Comparison of ENCODE assay signal across 18 cellular contexts in genomic region chr2:118320640-118321039, GRCh38.
DNase-seq lines count a peak whose midpoint lies in the region; ATAC-seq, FAIRE-seq and TF ChIP-seq lines count a peak whose summit lies in the region.
"Had no signal": no experiment of that assay in that cellular context is flagged by ENCODE, and none has a peak within 500 bp of the region (broad histone marks: within the 10 kb centered on the region; RNA-seq: fewer than 3 reads in every experiment).

No MANE protein-coding gene starts in this region.

- peak overlapping the region; percentile 83 for H3K4ac ChIP-seq in H1 (replicated peaks; ENCODE audit: insufficient read length, low read depth, low read length)

- H3K36me3 ChIP-seq in HUES48 (ENCODE audit: control insufficient read depth, insufficient read depth, low read length) (no peaks in the 10 kb centered on the region), H1 (ENCODE audit: control insufficient read depth in 2 of 4, insufficient read depth in 4 of 4, low read length in 3 of 4) (no peaks in the 10 kb centered on the region), iPS-18a (ENCODE audit: control insufficient read depth, low read depth, low read length) (no peaks in the 10 kb centered on the region), parathyroid adenoma (ENCODE audit: control insufficient read depth, insufficient read depth, low read length) (no peaks in the 10 kb centered on the region), aorta (ENCODE audit: control insufficient read depth in 1 of 2, insufficient read depth in 2 of 2, low read length in 1 of 2) (no peaks in the 10 kb centered on the region)
- H3K36me3 ChIP-seq: SJSA1 had no signal

- H3K23me2 ChIP-seq in H1 (ENCODE audit: low read depth, low read length), result no peaks in the 10 kb centered on the region

- DNase-seq in H1 (ENCODE audit: low read depth in 1 of 2, low spot score in 2 of 2) (no peak), aorta (no peak), GM19240 (ENCODE audit: insufficient read length, low spot score) (no peak)
- DNase-seq in activated CD8-positive, alpha-beta memory T cell treated with anti-CD3 and anti-CD28 coated beads for 24 hours, result no peak
- DNase-seq: AML-193, EL, MV-4-11, NCI-H1417, NCI-H2029, NCI-H510A, NCI-H774 had no signal

- H3K27ac ChIP-seq in HUES48 (ENCODE audit: low read depth, low read length) (peak overlapping the region; percentile 92), H1 (ENCODE audit: low read depth, low read length) (peak overlapping the region; percentile 79), iPS-18a (ENCODE audit: low read length) (no peak overlapping the region), parathyroid adenoma (no peak overlapping the region), aorta (ENCODE audit: low read depth in 1 of 2, low read length in 2 of 2) (no peak overlapping the region)
- H3K27ac ChIP-seq: HL-60, SJSA1 had no signal

- H2AFZ ChIP-seq in H1 (ENCODE audit: low read length) (no peak overlapping the region), parathyroid adenoma (peak overlapping the region; percentile 44)

- H4K8ac ChIP-seq in H1 (ENCODE audit: extremely low read depth, insufficient read depth, low read length), result no peak overlapping the region

- no peaks in the 10 kb centered on the region for H4K20me1 ChIP-seq in H1 (replicated peaks in 1 of 2; ENCODE audit: control insufficient read depth in 1 of 2, insufficient read depth in 2 of 2, low read length in 2 of 2)

- 74% methylated on average over 4 of the region's 4 CpGs; no CpG with 5 or more reads in 1 of the 2 experiments for WGBS in H1 (ENCODE audit: extremely low coverage in 1 of 2, insufficient coverage in 1 of 2, insufficient read length in 1 of 2, insufficient replicate concordance in 2 of 2, low coverage in 1 of 2, low lambda C conversion rate in 2 of 2, missing lambda C conversion rate in 1 of 2), 2 experiments
- WGBS in aorta, 2 donors, result 35 to 37% methylated on average over 4 of the region's 4 CpGs

- H3K4me3 ChIP-seq in HUES48 (ENCODE audit: low read depth, low read length), result peak overlapping the region; percentile 48
- H3K4me3 ChIP-seq in H1 (ENCODE audit: extremely low read depth in 1 of 4, insufficient read depth in 2 of 4, low read depth in 3 of 4, low read length in 4 of 4), result peak overlapping the region in 1 of 4 experiments; percentile 52; a peak in 2 of 8 replicates
- H3K4me3 ChIP-seq in iPS-18a (ENCODE audit: low read length), result peak overlapping the region; percentile 37
- no peak overlapping the region for H3K4me3 ChIP-seq in parathyroid adenoma (ENCODE audit: low read depth, low read length)
- H3K4me3 ChIP-seq in aorta (ENCODE audit: low read length in 2 of 2), result no peak overlapping the region
- H3K4me3 ChIP-seq: K562, SJSA1 had no signal

- H2BK15ac ChIP-seq in H1 (ENCODE audit: low read length), result no peak overlapping the region

- POLR2A ChIA-PET in H1 (lab: Charles Lee; ENCODE audit: partially characterized antibody), result no interaction called here

- H2BK12ac ChIP-seq in H1 (ENCODE audit: low read depth, low read length), result peak overlapping the region; percentile 3; the same call in 1 of the 2 replicates

- no peak overlapping the region for H3K56ac ChIP-seq in H1 (replicated peaks; ENCODE audit: insufficient read length, low read depth, low read length)

- H2AK5ac ChIP-seq in H1 (ENCODE audit: low read depth, low read length), result no peak overlapping the region

- H3K23ac ChIP-seq in H1 (ENCODE audit: insufficient read length), result no peak overlapping the region

- intact Hi-C loops in aorta (cut with DNase I), result no loop called here

- H4K91ac ChIP-seq in H1 (replicated peaks; ENCODE audit: insufficient read length, low read length), result peak overlapping the region; percentile 95

- H3K4me2 ChIP-seq in H1 (ENCODE audit: insufficient read depth in 1 of 2, low read depth in 2 of 2, low read length in 2 of 2) (peak overlapping the region; percentile 62 to 87), parathyroid adenoma (ENCODE audit: low read length) (no peak overlapping the region)

- H3K14ac ChIP-seq in H1 (ENCODE audit: insufficient read length), result peak overlapping the region; percentile 70

- TF ChIP-seq CTCF in H1 (IDR thresholded peaks at IDR 0.05; ENCODE audit: control extremely low read depth in 1 of 3, insufficient read depth in 1 of 3, low read depth in 1 of 3, low read length in 3 of 3), result no peak
- no peak for TF ChIP-seq CTCF in parathyroid adenoma (IDR thresholded peaks at IDR 0.05)

- no peak for TF ChIP-seq RAD21 in H1 (IDR thresholded peaks at IDR 0.05 in 1 of 2, conservative IDR thresholded peaks at IDR 0.05 in 1 of 2; ENCODE audit: low read depth in 2 of 2, low read length in 2 of 2)

- H3K79me2 ChIP-seq in H1 (ENCODE audit: control insufficient read depth in 1 of 2, insufficient read depth in 2 of 2, low read length in 2 of 2) (peaks cover 0 to 3% of the 10 kb centered on the region in 2 experiments; a peak in 1 of 4 replicates), parathyroid adenoma (no peaks in the 10 kb centered on the region)

- H2BK5ac ChIP-seq in H1 (ENCODE audit: low read depth, low read length), result peak overlapping the region; percentile 92; the same call in 1 of the 2 replicates

- H3K27me3 ChIP-seq in HUES48 (ENCODE audit: control insufficient read depth, insufficient read depth, low read length), result no peaks in the 10 kb centered on the region
- H3K27me3 ChIP-seq in H1 (replicated peaks in 1 of 4; ENCODE audit: control insufficient read depth in 3 of 4, extremely low read depth in 1 of 4, insufficient read depth in 3 of 4, low read length in 3 of 4), result no peaks in the 10 kb centered on the region
- no peaks in the 10 kb centered on the region for H3K27me3 ChIP-seq in iPS-18a (ENCODE audit: control insufficient read depth, insufficient read depth, low read length)
- H3K27me3 ChIP-seq in parathyroid adenoma (ENCODE audit: control insufficient read depth, insufficient read depth, low read length), result no peaks in the 10 kb centered on the region
- peaks cover 0 to 5% of the 10 kb centered on the region in 2 donors for H3K27me3 ChIP-seq in aorta (ENCODE audit: control insufficient read depth in 1 of 2, insufficient read depth in 2 of 2, low read length in 1 of 2)
- H3K27me3 ChIP-seq: SJSA1 had no signal

- H3K9ac ChIP-seq in HUES48 (ENCODE audit: low read depth, low read length) (peak overlapping the region; percentile 49; the same call in 1 of the 2 replicates), H1 (replicated peaks in 1 of 4; ENCODE audit: extremely low read depth in 1 of 4, low read depth in 3 of 4, low read length in 3 of 4) (0 out of 7 replicates have a peak overlapping the region, but pooled peaks of 1 of the 4 experiments have one; percentile 4), iPS-18a (ENCODE audit: low read length) (peak overlapping the region; percentile 40), parathyroid adenoma (no peak overlapping the region)

- H3K9me3 ChIP-seq in HUES48 (ENCODE audit: control insufficient read depth, insufficient read depth, low read length) (no peaks in the 10 kb centered on the region), H1 (ENCODE audit: insufficient read depth in 2 of 2, low read depth in 1 of 2, low read length in 1 of 2) (no peaks in the 10 kb centered on the region), iPS-18a (ENCODE audit: control insufficient read depth, low read depth, low read length) (no peaks in the 10 kb centered on the region), parathyroid adenoma (ENCODE audit: control insufficient read depth, low read length) (no peaks in the 10 kb centered on the region), aorta (ENCODE audit: control insufficient read depth, low read length) (peaks cover 1% of the 10 kb centered on the region)
- H3K9me3 ChIP-seq: SJSA1 had no signal

- CTCF ChIA-PET in H1 (lab: Charles Lee; ENCODE audit: partially characterized antibody), result no interaction called here

- peak overlapping the region; percentile 1; the same call in 1 of the 2 replicates for H3K18ac ChIP-seq in H1 (ENCODE audit: extremely low read depth, low read length)

- H3K79me1 ChIP-seq in H1 (ENCODE audit: low read depth, low read length), result no peaks in the 10 kb centered on the region

- H2BK20ac ChIP-seq in H1 (ENCODE audit: low read length), result no peak overlapping the region

- peak overlapping the region; percentile 87 for H4K5ac ChIP-seq in H1 (ENCODE audit: insufficient read length, low read depth, low read length)

- H3K4me1 ChIP-seq in HUES48 (ENCODE audit: control insufficient read depth, insufficient read depth, low read length) (peaks cover 53% of the 10 kb centered on the region), H1 (replicated peaks in 1 of 4; ENCODE audit: control insufficient read depth in 3 of 4, insufficient read depth in 4 of 4, low read length in 3 of 4) (peaks cover 7 to 33% (median 31%) of the 10 kb centered on the region in 4 experiments), iPS-18a (ENCODE audit: control insufficient read depth, low read depth, low read length) (peaks cover 52% of the 10 kb centered on the region), parathyroid adenoma (peaks cover 29% of the 10 kb centered on the region), aorta (ENCODE audit: control insufficient read depth in 1 of 2, insufficient read depth in 2 of 2, low read length in 2 of 2) (no peaks in the 10 kb centered on the region)
- H3K4me1 ChIP-seq: SJSA1 had no signal

- TF ChIP-seq EP300 in H1 (IDR thresholded peaks at IDR 0.05; ENCODE audit: borderline replicate concordance in 1 of 2, low read depth in 2 of 2, low read length in 2 of 2), result no peak

- no peak for FAIRE-seq in H1 (lab: Jason Lieb, UNC)
- FAIRE-seq: HTR-8/SVneo, K562 had no signal

- no peak for ATAC-seq in aorta (ENCODE audit: low FRiP score)
- ATAC-seq: K562 had no signal

- H2BK120ac ChIP-seq in H1 (replicated peaks; ENCODE audit: low read depth, low read length), result peak overlapping the region; percentile 86

- no peak for TF ChIP-seq POLR2A in H1 (IDR thresholded peaks at IDR 0.05; ENCODE audit: control extremely low read depth in 1 of 2, low read depth in 2 of 2, low read length in 2 of 2)

TF ChIP-seq in H1, 55 proteins besides CTCF, POLR2A, EP300 and RAD21 (continues in another document):
- TF ChIP-seq CHD2 (IDR thresholded peaks at IDR 0.05; ENCODE audit: low read length) (no peak), CTBP2 (IDR thresholded peaks at IDR 0.05; ENCODE audit: borderline replicate concordance, insufficient read depth, insufficient read length, low read length) (no peak), SP1 (IDR thresholded peaks at IDR 0.05; ENCODE audit: low read depth, low read length) (no peak), CREB1 (IDR thresholded peaks at IDR 0.05) (no peak), POU5F1 (IDR thresholded peaks at IDR 0.05; ENCODE audit: low read depth, low read length) (no peak)

Comparison
In these comparisons a context has a peak if more than half of its experiments do, and no peak if none do; other contexts are left out.
1. H3K27ac ChIP-seq: peak in HUES48 (single experiment) and H1 (single experiment); none in iPS-18a (single experiment), parathyroid adenoma (single experiment) and aorta (0 of 2).
2. H3K4me3 ChIP-seq: peak in HUES48 (single experiment) and iPS-18a (single experiment); none in parathyroid adenoma (single experiment) and aorta (0 of 2).